In the genomic region with DNA sequence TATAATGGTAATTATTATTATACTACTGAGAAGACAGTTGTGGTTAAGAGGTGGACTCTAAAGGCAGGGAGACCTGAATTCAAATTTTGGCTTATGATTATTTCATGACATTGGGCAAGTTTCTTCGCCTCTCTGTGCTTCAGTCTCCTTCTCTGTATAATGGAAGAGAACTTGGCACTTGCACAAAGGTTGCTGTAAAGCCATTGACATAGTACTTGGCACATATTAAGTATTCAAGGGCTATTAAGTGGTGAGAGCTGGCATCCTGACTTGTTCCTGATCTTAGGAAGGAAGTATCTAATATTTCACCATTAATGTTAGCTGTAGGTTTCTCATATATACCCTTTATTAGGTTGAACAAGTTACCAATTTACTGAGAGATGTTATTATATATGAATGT, we compare ENCODE assay signal across 17 cellular contexts.
A peak's percentile ranks its signal among the peaks of the same experiment; 100 is the strongest.
DNase-seq lines count a peak whose midpoint lies in the region; TF ChIP-seq lines count a peak whose summit lies in the region.
"Had no signal": no experiment of that assay in that cellular context is flagged by ENCODE, and none has a peak within 500 bp of the region (broad histone marks: within the 10 kb centered on the region; RNA-seq: fewer than 3 reads in every experiment).

No MANE protein-coding gene starts in this region.

- H3K36me3 Mint-ChIP-seq in type B pancreatic cell: no peaks in the 10 kb centered on the region
- H3K36me3 Mint-ChIP-seq: CD8-positive, alpha-beta memory T cell had no signal

- H3K4me3 Mint-ChIP-seq in type B pancreatic cell: no peak overlapping the region
- H3K4me3 Mint-ChIP-seq: CD8-positive, alpha-beta memory T cell; HFFc6 had no signal

- no peaks in the 10 kb centered on the region for H3K27me3 Mint-ChIP-seq in type B pancreatic cell

- TF ChIP-seq CTCF in retinal pigment epithelial cell (conservative IDR thresholded peaks at IDR 0.05; ENCODE audit: low read depth, low read length) (no peak), type B pancreatic cell (conservative IDR thresholded peaks at IDR 0.05) (no peak), lower leg skin (IDR thresholded peaks at IDR 0.05) (no peak)

- no peak overlapping the region for H3K27ac Mint-ChIP-seq in type B pancreatic cell
- H3K27ac Mint-ChIP-seq: CD8-positive, alpha-beta memory T cell; HFFc6 had no signal

- WGBS in lower leg skin, 2 donors: 75 to 79% methylated on average over 1 of the region's 1 CpG

- peaks cover 3% of the 10 kb centered on the region for H3K4me1 Mint-ChIP-seq in type B pancreatic cell (ENCODE audit: unreplicated experiment)
- H3K4me1 Mint-ChIP-seq: CD8-positive, alpha-beta memory T cell had no signal

- H3K9me3 Mint-ChIP-seq in type B pancreatic cell: no peaks in the 10 kb centered on the region
- H3K9me3 Mint-ChIP-seq: CD8-positive, alpha-beta memory T cell had no signal

- DNase-seq in NCI-H510A treated with DMSO at 0.1 percent for 48 hours (lab: John Stamatoyannopoulos, UW) (peak; percentile 12), NCI-H510A (lab: John Stamatoyannopoulos, UW) (no peak), NCI-H2029 (lab: John Stamatoyannopoulos, UW) (peak; percentile 44), NCI-H774 (lab: John Stamatoyannopoulos, UW) (peak; percentile 6), retinal pigment epithelial cell (ENCODE audit: low read depth) (peak; percentile 45), GM19240 (ENCODE audit: insufficient read length, low spot score) (no peak), type B pancreatic cell (ENCODE audit: extremely low spot score, unreplicated experiment) (no peak), lower leg skin (ENCODE audit: low spot score in 2 of 2) (no peak)
- DNase-seq: CD8-positive, alpha-beta memory T cell; HFFc6; KBM-7; NCI-H146; NCI-H2107; NCI-H526; PC-3 had no signal

- intact Hi-C loops in lower leg skin (cut with DNase I; ENCODE audit: low total_unique reads): no loop called here

- H3K4me3 ChIP-seq in retinal pigment epithelial cell (ENCODE audit: low read length) (no peak overlapping the region), lower leg skin (ENCODE audit: low read depth, poor library complexity, severe bottlenecking) (no peak overlapping the region)
- H3K4me3 ChIP-seq: BLaER1 treated with 17β-estradiol and CSF1 and Interleukin-3, amounts not matched to agents 10 nM and 100 nM; SJSA1 had no signal

- TF ChIP-seq POLR2A in lower leg skin (IDR thresholded peaks at IDR 0.05): no peak

Comparison
In these comparisons a context has a peak if more than half of its experiments do, and no peak if none do; other contexts are left out.
1. DNase-seq: peak in NCI-H510A treated with DMSO at 0.1 percent for 48 hours (single experiment), NCI-H2029 (single experiment), NCI-H774 (single experiment) and retinal pigment epithelial cell (single experiment); none in NCI-H510A (single experiment), GM19240 (single experiment), type B pancreatic cell (single experiment) and lower leg skin (0 of 2).